Comparison of ENCODE assay signal across 8 cellular contexts in the genomic region with DNA sequence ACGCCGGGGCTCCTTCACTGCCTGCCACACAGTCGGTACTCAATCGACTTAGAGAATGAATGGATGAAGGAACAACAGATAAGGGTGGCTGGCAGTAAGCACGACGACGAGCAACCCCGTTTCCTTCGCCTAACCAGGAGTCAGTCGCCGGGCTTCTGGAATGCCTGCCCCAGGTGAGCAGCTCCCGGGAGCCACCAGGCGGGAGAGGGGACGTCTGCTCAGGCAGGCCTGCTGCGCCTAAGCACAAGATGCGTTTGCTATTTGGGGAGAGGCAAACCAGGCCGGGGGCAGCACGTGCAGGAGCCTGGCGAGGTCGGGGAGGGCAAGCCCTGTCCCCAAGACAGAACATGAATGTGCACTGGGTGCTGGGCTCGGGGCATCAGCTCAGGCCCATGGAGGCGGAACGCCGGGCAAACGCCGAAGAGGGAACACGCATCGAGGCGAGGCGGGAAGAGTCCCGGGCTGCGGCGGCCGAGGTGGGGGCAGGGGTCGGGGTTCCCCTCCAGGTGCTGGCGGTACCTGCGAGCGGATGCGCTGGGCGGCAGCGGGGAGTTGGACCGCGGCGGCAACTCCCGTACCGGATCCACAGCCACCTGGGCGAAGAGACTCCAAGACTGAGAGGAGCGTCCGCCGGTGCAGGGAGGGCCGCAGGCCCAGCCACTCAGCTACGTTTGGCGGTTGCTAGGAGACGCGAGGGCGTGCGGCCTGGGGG. TPM values are rescaled to one million over a fixed set of nuclear protein-coding genes. Genes with fewer than 3 reads are reported as not detected.
DNase-seq lines count a peak whose midpoint lies in the region; ATAC-seq, FAIRE-seq and TF ChIP-seq lines count a peak whose summit lies in the region.

A gene with protein sequence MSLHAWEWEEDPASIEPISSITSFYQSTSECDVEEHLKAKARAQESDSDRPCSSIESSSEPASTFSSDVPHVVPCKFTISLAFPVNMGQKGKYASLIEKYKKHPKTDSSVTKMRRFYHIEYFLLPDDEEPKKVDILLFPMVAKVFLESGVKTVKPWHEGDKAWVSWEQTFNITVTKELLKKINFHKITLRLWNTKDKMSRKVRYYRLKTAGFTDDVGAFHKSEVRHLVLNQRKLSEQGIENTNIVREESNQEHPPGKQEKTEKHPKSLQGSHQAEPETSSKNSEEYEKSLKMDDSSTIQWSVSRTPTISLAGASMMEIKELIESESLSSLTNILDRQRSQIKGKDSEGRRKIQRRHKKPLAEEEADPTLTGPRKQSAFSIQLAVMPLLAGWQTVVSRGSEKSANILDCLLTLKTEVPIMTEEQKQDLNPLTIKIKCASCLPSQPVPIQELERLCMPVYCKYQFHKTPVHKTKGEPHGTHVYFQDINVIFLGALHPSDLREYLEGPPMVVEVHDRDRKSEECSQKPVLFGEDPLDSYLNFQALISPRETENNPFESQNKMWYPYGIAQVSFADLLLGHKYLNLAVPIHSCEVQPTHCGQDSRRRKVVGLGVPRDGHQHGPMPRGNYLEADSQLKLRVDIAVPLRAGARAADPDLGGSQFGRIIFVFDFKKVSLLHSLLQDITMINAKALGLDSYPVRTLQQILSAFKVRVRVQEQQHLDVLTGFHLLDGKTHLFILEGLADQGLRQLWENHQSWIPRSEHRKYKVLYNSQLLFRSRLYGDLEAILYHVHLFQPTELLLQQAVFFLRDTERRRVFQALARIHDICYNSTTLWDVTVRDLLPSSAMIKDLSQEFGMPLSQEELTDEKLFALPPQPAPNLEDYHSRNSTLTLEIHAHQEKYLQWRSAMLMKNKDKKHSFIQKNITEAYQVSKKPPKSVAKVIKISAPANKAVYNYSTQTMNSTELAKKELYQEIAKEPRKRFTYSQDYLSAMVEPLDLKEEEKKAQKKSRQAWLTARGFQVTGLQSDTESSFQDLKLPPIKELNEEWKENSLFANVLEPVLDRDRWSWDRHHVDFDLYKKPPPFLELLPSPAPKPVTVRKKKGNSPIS (minus strand): TSS at position 616 of the 712 bp plus-strand sequence. CDS start 772 bp downstream, outside the sequence.

- H3K27me3 Mint-ChIP-seq in dendritic cell treated with granulocyte-macrophage colony-stimulating factor and Interleukin-4, amounts not matched to agents 40 ng/mL and 50 ng/mL, for 4 days = peaks cover 21% of the 10 kb centered on the region

- peak; percentile 90 for ATAC-seq in HG03095 (IDR thresholded peaks at IDR 0.05; ENCODE audit: unreplicated experiment)
- ATAC-seq in lower lobe of right lung = peak; percentile 98 to 100

- H3K27me3 ChIP-seq in lower lobe of right lung (ENCODE audit: low read depth) = no peaks in the 10 kb centered on the region

- DNase-seq in GM18507 (ENCODE audit: extremely low spot score, insufficient read length, low read depth) (peak; percentile 84), NCI-H226 (peak; percentile 74), lower lobe of right lung (peak; percentile 93), globus pallidus (ENCODE audit: low spot score) (no peak)
- peak; percentile 77 to 82 for DNase-seq in activated CD4-positive, alpha-beta T cell treated with anti-CD3 and anti-CD28 coated beads, Interleukin-2, amount 50 U/mL, for 24 hours (ENCODE audit: low read depth in 1 of 2, low spot score in 1 of 2)
- peak; percentile 89 for DNase-seq in stimulated activated CD4-positive, alpha-beta T cell treated with anti-CD3 and anti-CD28 coated beads, Interleukin-4, amount 100 ng/mL, for 1 hour

- peaks cover 13% of the 10 kb centered on the region for H3K4me1 ChIP-seq in lower lobe of right lung

- peaks cover 41% of the 10 kb centered on the region for H3K4me1 Mint-ChIP-seq in dendritic cell treated with granulocyte-macrophage colony-stimulating factor and Interleukin-4, amounts not matched to agents 40 ng/mL and 50 ng/mL, for 4 days (ENCODE audit: low read depth)

- peak within 1 kb of the TSS; percentile 44 for H3K4me3 ChIP-seq in lower lobe of right lung

- H3K36me3 ChIP-seq in lower lobe of right lung = no peaks in the 10 kb centered on the region

- peak within 1 kb of the TSS; percentile 62 for H3K27ac Mint-ChIP-seq in dendritic cell treated with granulocyte-macrophage colony-stimulating factor and Interleukin-4, amounts not matched to agents 40 ng/mL and 50 ng/mL, for 4 days

- H3K4me3 Mint-ChIP-seq in dendritic cell treated with granulocyte-macrophage colony-stimulating factor and Interleukin-4, amounts not matched to agents 40 ng/mL and 50 ng/mL, for 4 days = peak within 1 kb of the TSS; percentile 66

- no peak for TF ChIP-seq CTCF in lower lobe of right lung (IDR thresholded peaks at IDR 0.05)

- no peaks in the 10 kb centered on the region for H3K36me3 Mint-ChIP-seq in dendritic cell treated with granulocyte-macrophage colony-stimulating factor and Interleukin-4, amounts not matched to agents 40 ng/mL and 50 ng/mL, for 4 days (ENCODE audit: low read depth)

- intact Hi-C loops in dendritic cell treated with granulocyte-macrophage colony-stimulating factor and Interleukin-4, amounts not matched to agents 40 ng/mL and 50 ng/mL, for 4 days (cut with micrococcal nuclease) = no loop called here
- intact Hi-C loops in lower lobe of right lung (cut with DNase I) = no loop called here

- no peaks in the 10 kb centered on the region for H3K9me3 Mint-ChIP-seq in dendritic cell treated with granulocyte-macrophage colony-stimulating factor and Interleukin-4, amounts not matched to agents 40 ng/mL and 50 ng/mL, for 4 days

- peak; percentile 88 for FAIRE-seq in GM18507 (lab: Jason Lieb, UNC)

- no peak within 1 kb of the TSS for H3K27ac ChIP-seq in lower lobe of right lung

- no peaks in the 10 kb centered on the region for H3K9me3 ChIP-seq in lower lobe of right lung

RNA-seq across cellular contexts. Expression of the gene that starts here (rescaled TPM):
- 2.0 TPM for total RNA-seq in lower lobe of right lung
